ENCODE assay signal across 9 cellular contexts in the genomic region with DNA sequence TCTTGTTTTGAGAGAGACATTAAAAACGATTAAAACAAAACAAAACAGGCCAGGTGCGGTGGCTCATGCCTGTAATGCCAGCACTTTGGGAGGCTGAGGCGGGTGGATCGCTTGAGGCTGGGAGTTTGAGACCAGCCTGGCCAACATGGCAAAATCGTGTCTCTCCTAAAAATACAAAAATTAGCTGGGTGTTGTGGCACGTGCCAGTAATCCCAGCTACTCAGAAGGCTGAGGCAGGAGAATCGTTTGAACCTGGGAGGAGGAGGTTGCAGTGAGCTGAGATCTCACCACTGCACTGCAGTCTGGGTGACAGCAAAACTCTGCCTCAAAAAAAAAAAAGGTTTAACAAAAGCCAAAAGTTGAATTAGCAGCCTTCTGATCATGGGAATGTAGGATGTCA. TPM values are rescaled to one million over a fixed set of nuclear protein-coding genes. Genes with fewer than 3 reads are reported as not detected.
DNase-seq lines count a peak whose midpoint lies in the region; ATAC-seq, FAIRE-seq and TF ChIP-seq lines count a peak whose summit lies in the region.
"Not testable (repeated sequence)": the region's sequence is repeated elsewhere in the genome, so short reads cannot be mapped to it uniquely, and the experiment has no call there.
"Had no signal": no experiment of that assay in that cellular context is flagged by ENCODE, and none has a peak within 500 bp of the region (broad histone marks: within the 10 kb centered on the region; RNA-seq: fewer than 3 reads in every experiment).

No MANE protein-coding gene starts in this region.

- POLR2A ChIA-PET in activated B cell treated with CpG ODN at 0.5 μM for 24 hours (lab: Charles Lee); endothelial cell of umbilical vein (lab: Charles Lee): not testable (repeated sequence)

- WGBS in right lobe of liver (ENCODE audit: insufficient coverage, low coverage, low lambda C conversion rate, missing lambda C conversion rate): 46% methylated on average over 7 of the region's 7 CpGs
- WGBS in transverse colon (ENCODE audit: low coverage in 1 of 2), 2 donors: 25 to 42% methylated on average over 7 of the region's 7 CpGs

- H3F3A ChIP-seq in Loucy (ENCODE audit: low read depth): not testable (repeated sequence)

- H3K4me3 Mint-ChIP-seq in Calu3 (ENCODE audit: low read depth, unreplicated experiment): peak overlapping the region; percentile 79
- peak overlapping the region; percentile 83 for H3K4me3 Mint-ChIP-seq in activated B cell treated with CpG ODN at 0.5 μM for 24 hours
- peak overlapping the region; percentile 97 for H3K4me3 Mint-ChIP-seq in activated naive CD8-positive, alpha-beta T cell treated with anti-CD3 and anti-CD28 coated beads for 36 hours

- not testable (repeated sequence) for DNase-seq in Calu3; activated B cell treated with CpG ODN at 0.5 μM for 24 hours; activated naive CD8-positive, alpha-beta T cell treated with anti-CD3 and anti-CD28 coated beads for 36 hours; endothelial cell of umbilical vein (ENCODE audit: low read depth, low spot score); right lobe of liver; transverse colon

- H3K27me3 Mint-ChIP-seq in Calu3 (ENCODE audit: unreplicated experiment) (peaks cover 36% of the 10 kb centered on the region), activated B cell treated with CpG ODN at 0.5 μM for 24 hours (peaks cover 37% of the 10 kb centered on the region)
- not testable (repeated sequence) for H3K27me3 Mint-ChIP-seq in activated naive CD8-positive, alpha-beta T cell treated with anti-CD3 and anti-CD28 coated beads for 36 hours

- H3K27ac ChIP-seq in endothelial cell of umbilical vein (ENCODE audit: insufficient read depth, low read depth, low read length); right lobe of liver; parathyroid adenoma: not testable (repeated sequence)
- H3K27ac ChIP-seq in transverse colon: peak overlapping the region in 3 of 4 donors; percentile 76 to 79 (median 78)

- dilution Hi-C loops in endothelial cell of umbilical vein (cut with MboI; ENCODE audit: extremely low pct_ligation_motif_present, low sequenced_read_pairs): not testable (repeated sequence)

- not testable (repeated sequence) for H3K9me3 Mint-ChIP-seq in Calu3 (ENCODE audit: low read depth, unreplicated experiment); activated B cell treated with CpG ODN at 0.5 μM for 24 hours; activated naive CD8-positive, alpha-beta T cell treated with anti-CD3 and anti-CD28 coated beads for 36 hours

- CTCF ChIA-PET in Calu3 (lab: Charles Lee): not testable (repeated sequence)
- CTCF ChIA-PET in activated B cell treated with CpG ODN at 0.5 μM for 24 hours (lab: Charles Lee) (interaction anchor here (1.3 kb wide), 1 partner anchor 107 kb away, joined by 3 read pairs; no protein-coding TSS in a partner anchor), endothelial cell of umbilical vein (lab: Charles Lee) (interaction anchor here (0.5 to 1.9 kb wide), 6 partner anchors 10 to 1176 kb away, joined by 3 to 12 read pairs (median 4); no protein-coding TSS in a partner anchor)

- not testable (repeated sequence) for FAIRE-seq in endothelial cell of umbilical vein (lab: Jason Lieb, UNC)

- H3K27me3 ChIP-seq in Loucy (ENCODE audit: insufficient read depth, low read length, poor library complexity, severe bottlenecking); right lobe of liver; parathyroid adenoma (ENCODE audit: control insufficient read depth, insufficient read depth, low read length): not testable (repeated sequence)
- H3K27me3 ChIP-seq in endothelial cell of umbilical vein (ENCODE audit: control insufficient read depth in 2 of 2, insufficient read depth in 2 of 2, low read length in 2 of 2) (peaks cover 14 to 30% of the 10 kb centered on the region in 2 experiments), transverse colon (peaks cover 16% of the 10 kb centered on the region)

- peaks cover 65% of the 10 kb centered on the region for H3K4me1 ChIP-seq in Loucy (ENCODE audit: insufficient read depth, low read length, poor library complexity, severe bottlenecking)
- H3K4me1 ChIP-seq in endothelial cell of umbilical vein (ENCODE audit: control insufficient read depth, extremely low read depth, insufficient read depth, low read length); right lobe of liver; parathyroid adenoma; transverse colon: not testable (repeated sequence)

- TF ChIP-seq POLR2A in endothelial cell of umbilical vein (IDR thresholded peaks at IDR 0.05; ENCODE audit: low read depth, low read length); right lobe of liver (IDR thresholded peaks at IDR 0.05); transverse colon (IDR thresholded peaks at IDR 0.05): not testable (repeated sequence)

- TF ChIP-seq EP300 in transverse colon (IDR thresholded peaks at IDR 0.05; ENCODE audit: low read depth): not testable (repeated sequence)

- not testable (repeated sequence) for H3K9me3 ChIP-seq in Loucy (ENCODE audit: insufficient read depth, low read depth, low read length); endothelial cell of umbilical vein (replicated peaks; ENCODE audit: control insufficient read depth, insufficient read depth, low read length); right lobe of liver; parathyroid adenoma (ENCODE audit: control insufficient read depth, low read length); transverse colon

- peak overlapping the region; percentile 94 for H3K4me2 ChIP-seq in Loucy (ENCODE audit: low read depth, low read length, poor library complexity, severe bottlenecking)
- H3K4me2 ChIP-seq in endothelial cell of umbilical vein (ENCODE audit: insufficient read depth, low read length): peak overlapping the region; percentile 100
- peak overlapping the region; percentile 81 for H3K4me2 ChIP-seq in parathyroid adenoma (ENCODE audit: low read length)

- H3K36me3 ChIP-seq in Loucy (ENCODE audit: insufficient read depth, low read length); endothelial cell of umbilical vein (ENCODE audit: control insufficient read depth in 2 of 2, extremely low read depth in 1 of 2, insufficient read depth in 2 of 2, low read length in 2 of 2); right lobe of liver; parathyroid adenoma (ENCODE audit: control insufficient read depth, insufficient read depth, low read length); transverse colon: not testable (repeated sequence)

- not testable (repeated sequence) for H3K9me2 ChIP-seq in Loucy (replicated peaks; ENCODE audit: low read depth, low read length)

- not testable (repeated sequence) for H3K4me1 Mint-ChIP-seq in Calu3 (ENCODE audit: low read depth, unreplicated experiment); activated B cell treated with CpG ODN at 0.5 μM for 24 hours
- H3K4me1 Mint-ChIP-seq in activated naive CD8-positive, alpha-beta T cell treated with anti-CD3 and anti-CD28 coated beads for 36 hours: peaks cover 47% of the 10 kb centered on the region

- not testable (repeated sequence) for H4K20me1 ChIP-seq in Loucy (ENCODE audit: insufficient read depth, low read length, poor library complexity, severe bottlenecking); endothelial cell of umbilical vein (replicated peaks; ENCODE audit: control insufficient read depth, extremely low read depth, insufficient read depth, low read length)

- H3K4me3 ChIP-seq in Loucy (ENCODE audit: low read length, poor library complexity, severe bottlenecking) (peak overlapping the region; percentile 85), endothelial cell of umbilical vein (replicated peaks in 1 of 3; ENCODE audit: insufficient read depth in 1 of 3, low read depth in 1 of 3, low read length in 3 of 3) (peak overlapping the region in 2 of 3 experiments; percentile 92), right lobe of liver (peak overlapping the region in 2 of 3 donors; percentile 67 to 76), parathyroid adenoma (ENCODE audit: low read depth, low read length) (peak overlapping the region; percentile 57), transverse colon (peak overlapping the region in 3 of 4 donors; percentile 54 to 74 (median 70))

- not testable (repeated sequence) for H3K27ac Mint-ChIP-seq in Calu3 (ENCODE audit: unreplicated experiment); activated B cell treated with CpG ODN at 0.5 μM for 24 hours
- peak overlapping the region; percentile 96 for H3K27ac Mint-ChIP-seq in activated naive CD8-positive, alpha-beta T cell treated with anti-CD3 and anti-CD28 coated beads for 36 hours

- ATAC-seq in activated B cell treated with CpG ODN at 0.5 μM for 24 hours (ENCODE audit: low read depth); right lobe of liver: not testable (repeated sequence)

- in situ Hi-C loops in transverse colon (cut with MboI; ENCODE audit: low pct_ligation_motif_present in 1 of 4, low pct_unique_long_range_greater_than_20kb in 1 of 4, low sequenced_read_pairs in 3 of 4): not testable (repeated sequence)

- TF ChIP-seq CTCF in Calu3 (IDR thresholded peaks at IDR 0.05; ENCODE audit: unreplicated experiment); Loucy (conservative IDR thresholded peaks at IDR 0.05; ENCODE audit: low read length); activated B cell treated with CpG ODN at 0.5 μM for 24 hours (IDR thresholded peaks at IDR 0.05); endothelial cell of umbilical vein (IDR thresholded peaks at IDR 0.05; ENCODE audit: extremely low read depth in 1 of 2, insufficient read depth in 1 of 2, low read depth in 1 of 2, low read length in 2 of 2); right lobe of liver (IDR thresholded peaks at IDR 0.05); parathyroid adenoma (IDR thresholded peaks at IDR 0.05); transverse colon (IDR thresholded peaks at IDR 0.05): not testable (repeated sequence)

- H3K79me2 ChIP-seq in Loucy (ENCODE audit: insufficient read depth, low read length): peaks cover 91% of the 10 kb centered on the region
- H3K79me2 ChIP-seq in endothelial cell of umbilical vein (ENCODE audit: control insufficient read depth, insufficient read depth, low read length); parathyroid adenoma: not testable (repeated sequence)

- not testable (repeated sequence) for H2AFZ ChIP-seq in Loucy (ENCODE audit: low read length); parathyroid adenoma
- H2AFZ ChIP-seq in endothelial cell of umbilical vein (ENCODE audit: low read depth, low read length): peak overlapping the region; percentile 100

- intact Hi-C loops in Calu3 (cut with micrococcal nuclease; ENCODE audit: unreplicated experiment) (loop anchor here (10.0 kb wide), 2 partner anchors 64 to 166 kb away; no protein-coding TSS in a partner anchor), endothelial cell of umbilical vein (cut with micrococcal nuclease) (loop anchor here (2.0 to 5.0 kb wide), 3 partner anchors 68 to 826 kb away; no protein-coding TSS in a partner anchor)
- intact Hi-C loops in activated B cell treated with CpG ODN at 0.5 μM for 24 hours (cut with micrococcal nuclease); right lobe of liver (cut with DNase I); transverse colon (cut with DNase I; ENCODE audit: low total_unique reads): not testable (repeated sequence)

- not testable (repeated sequence) for BruUV-seq in Calu3 (replicated peaks; lab: Mats Ljungman, UMichigan); endothelial cell of umbilical vein (replicated peaks; lab: Mats Ljungman, UMichigan)

- H3K9me1 ChIP-seq in endothelial cell of umbilical vein (replicated peaks; ENCODE audit: control insufficient read depth, extremely low read depth, insufficient read depth, low read length): not testable (repeated sequence)

- peak overlapping the region; percentile 98 for H3K9ac ChIP-seq in Loucy (ENCODE audit: low read depth, low read length, poor library complexity, severe bottlenecking)
- not testable (repeated sequence) for H3K9ac ChIP-seq in endothelial cell of umbilical vein (replicated peaks; ENCODE audit: extremely low read depth, insufficient read depth, low read length); parathyroid adenoma

- H3K36me3 Mint-ChIP-seq in Calu3 (ENCODE audit: insufficient read depth, unreplicated experiment): peaks cover 15% of the 10 kb centered on the region
- H3K36me3 Mint-ChIP-seq in activated B cell treated with CpG ODN at 0.5 μM for 24 hours (ENCODE audit: low read depth): not testable (repeated sequence)
- peaks cover 64% of the 10 kb centered on the region for H3K36me3 Mint-ChIP-seq in activated naive CD8-positive, alpha-beta T cell treated with anti-CD3 and anti-CD28 coated beads for 36 hours

RNA-seq across cellular contexts. Expression of gene PRKCQ, which starts 1.1 kb away (rescaled TPM):
- 0.73 and 1.1 TPM in 2 replicates for total RNA-seq in Calu3 (2022)
- total RNA-seq in activated B cell treated with CpG ODN at 0.5 μM for 24 hours: 0.07 and 0.11 TPM in 2 replicates
- 10 to 100 TPM; 44.9 to 45.9 TPM for total RNA-seq in activated naive CD8-positive, alpha-beta T cell treated with anti-CD3 and anti-CD28 coated beads for 36 hours
- total RNA-seq in endothelial cell of umbilical vein: 0.55 and 0.58 TPM in 2 replicates
- polyA plus RNA-seq in endothelial cell of umbilical vein: 0.32 and 0.37 TPM in 2 replicates
- polyA plus RNA-seq in endothelial cell of umbilical vein (2011; cell fraction: cytosol; rRNA removed): 0.49 and 0.59 TPM in 2 replicates
- 0.62 and 0.77 TPM in 2 replicates for polyA plus RNA-seq in endothelial cell of umbilical vein (2011; cell fraction: nucleus; rRNA removed)
- polyA plus RNA-seq in endothelial cell of umbilical vein (2012): 0.76 and 0.90 TPM in 2 replicates
- polyA minus RNA-seq in endothelial cell of umbilical vein: 0.44 and 0.57 TPM in 2 replicates
- polyA minus RNA-seq in endothelial cell of umbilical vein (2011; cell fraction: cytosol; rRNA and poly(A)+ RNA removed): 1.0 TPM
- polyA minus RNA-seq in endothelial cell of umbilical vein (2011; cell fraction: nucleus; rRNA and poly(A)+ RNA removed): 0.58 and 0.96 TPM in 2 replicates
- total RNA-seq in right lobe of liver: under 1 TPM; 0.12 to 0.60 (median 0.16) TPM
- 1 to 10 TPM in 2 of 4 donors, under 1 TPM in 2; 0.60 to 2.7 (median 1.2) TPM for total RNA-seq in transverse colon
- total RNA-seq: LHCN-M2 had no signal

Comparison
In these comparisons a context has a peak if more than half of its experiments do, and no peak if none do; other contexts are left out.
1. RNA of gene PRKCQ, which starts 1.1 kb away (total RNA-seq): 44.9 to 45.9 TPM in activated naive CD8-positive, alpha-beta T cell treated with anti-CD3 and anti-CD28 coated beads for 36 hours; 0.60 to 2.7 TPM in transverse colon, 0.73 to 1.1 TPM in Calu3, 0.55 to 0.58 TPM in endothelial cell of umbilical vein, 0.12 to 0.60 TPM in right lobe of liver and 0.07 to 0.11 TPM in activated B cell treated with CpG ODN at 0.5 μM for 24 hours; every median in the first group is over 10 times any median in the second.
2. Peak in every context shown above with its lines, with median percentiles within 50 percentile points of each other: H3K4me3 Mint-ChIP-seq, H3K4me2 ChIP-seq and H3K4me3 ChIP-seq.